ENCODE assay signal across 20 cellular contexts in the genomic region with DNA sequence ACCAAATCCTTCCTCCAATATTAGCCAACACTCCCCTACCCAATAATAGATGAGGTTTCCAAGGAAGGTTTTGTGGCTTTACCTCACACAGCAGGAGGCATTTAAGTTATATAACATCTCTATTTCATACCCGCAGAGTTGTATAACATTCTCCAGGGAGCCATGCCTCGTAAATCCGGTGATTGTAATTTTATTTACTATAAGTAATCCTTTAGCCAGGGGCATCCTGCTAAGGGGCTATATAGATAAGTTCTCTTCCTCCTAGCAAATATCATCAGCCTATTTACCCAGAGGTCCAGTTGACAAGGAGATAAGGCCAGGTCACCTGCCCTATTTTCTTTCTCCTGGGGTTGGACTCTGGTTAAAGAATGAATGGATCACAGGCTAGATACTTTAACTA.
A peak's percentile ranks its signal among the peaks of the same experiment; 100 is the strongest.
DNase-seq lines count a peak whose midpoint lies in the region; ATAC-seq and TF ChIP-seq lines count a peak whose summit lies in the region.
"Had no signal": no experiment of that assay in that cellular context is flagged by ENCODE, and none has a peak within 500 bp of the region (broad histone marks: within the 10 kb centered on the region; RNA-seq: fewer than 3 reads in every experiment).

No MANE protein-coding gene starts in this region.

- H3K9me3 Mint-ChIP-seq in effector memory CD8-positive, alpha-beta T cell: peaks cover 4 to 16% of the 10 kb centered on the region in 2 donors

- H3K36me3 ChIP-seq in SJCRH30 (no peaks in the 10 kb centered on the region), BE2C (no peaks in the 10 kb centered on the region)
- H3K36me3 ChIP-seq: BLaER1 treated with 17β-estradiol and CSF1 and Interleukin-3, amounts not matched to agents 10 nM and 100 nM; HAP-1 had no signal

- H3K4me1 ChIP-seq in SJCRH30: peaks cover 11% of the 10 kb centered on the region
- H3K4me1 ChIP-seq in BE2C: 0 out of 2 replicates have a peak, but pooled peaks cover 3% of the 10 kb centered on the region
- H3K4me1 ChIP-seq: BLaER1 treated with 17β-estradiol and CSF1 and Interleukin-3, amounts not matched to agents 10 nM and 100 nM; HAP-1 had no signal

- ATAC-seq in HG02852 (IDR thresholded peaks at IDR 0.05; ENCODE audit: unreplicated experiment) (no peak), GM18519 (IDR thresholded peaks at IDR 0.05; ENCODE audit: low FRiP score, unreplicated experiment) (no peak)
- no peak for ATAC-seq in effector memory CD8-positive, alpha-beta T cell (replicated peaks)
- ATAC-seq: GM12878, K562 had no signal

- H3K4me1 Mint-ChIP-seq in effector memory CD8-positive, alpha-beta T cell (ENCODE audit: low read depth in 2 of 2): no peaks in the 10 kb centered on the region
- H3K4me1 Mint-ChIP-seq: CD4-positive, CD25-positive, alpha-beta regulatory T cell had no signal

- H3K9me3 ChIP-seq in SJCRH30 (replicated peaks) (no peaks in the 10 kb centered on the region), BE2C (no peaks in the 10 kb centered on the region)
- H3K9me3 ChIP-seq: BLaER1 treated with 17β-estradiol and CSF1 and Interleukin-3, amounts not matched to agents 10 nM and 100 nM; HAP-1 had no signal

- DNase-seq in NCI-H748 (lab: John Stamatoyannopoulos, UW; ENCODE audit: unreplicated experiment) (peak; percentile 11), NCI-H748 treated with DMSO at 0.1 percent for 48 hours (lab: John Stamatoyannopoulos, UW) (no peak), LNCaP clone FGC (ENCODE audit: low read depth) (peak; percentile 2), SJCRH30 (peak; percentile 3 to 52), BE2C (no peak)
- DNase-seq in effector memory CD8-positive, alpha-beta T cell: no peak
- DNase-seq: AML-193; Calu3; CD4-positive, CD25-positive, alpha-beta regulatory T cell; DMS 273 treated with DMSO at 0.1 percent for 48 hours; DMS79; GOT3 had no signal

- no peak overlapping the region for H3K27ac ChIP-seq in SJCRH30
- H3K27ac ChIP-seq: 22Rv1; BLaER1 treated with 17β-estradiol and CSF1 and Interleukin-3, amounts not matched to agents 10 nM and 100 nM; HL-60 had no signal

- no peak overlapping the region for H3K27ac Mint-ChIP-seq in effector memory CD8-positive, alpha-beta T cell
- H3K27ac Mint-ChIP-seq: CD4-positive, CD25-positive, alpha-beta regulatory T cell had no signal

- H3K27me3 ChIP-seq in SJCRH30: no peaks in the 10 kb centered on the region
- no peaks in the 10 kb centered on the region for H3K27me3 ChIP-seq in BE2C
- H3K27me3 ChIP-seq: BLaER1 treated with 17β-estradiol and CSF1 and Interleukin-3, amounts not matched to agents 10 nM and 100 nM had no signal

- no peaks in the 10 kb centered on the region for H3K36me3 Mint-ChIP-seq in effector memory CD8-positive, alpha-beta T cell (ENCODE audit: insufficient read depth)
- H3K36me3 Mint-ChIP-seq: CD4-positive, CD25-positive, alpha-beta regulatory T cell had no signal

- TF ChIP-seq CTCF in LNCaP clone FGC (IDR thresholded peaks at IDR 0.05; ENCODE audit: control insufficient read depth, extremely low read depth, insufficient read depth) (no peak), BE2C (IDR thresholded peaks at IDR 0.05; ENCODE audit: low read depth, low read length) (no peak)

- no peaks in the 10 kb centered on the region for H3K27me3 Mint-ChIP-seq in effector memory CD8-positive, alpha-beta T cell
- H3K27me3 Mint-ChIP-seq: CD4-positive, CD25-positive, alpha-beta regulatory T cell had no signal

- H3K4me3 ChIP-seq in LNCaP clone FGC (ENCODE audit: low read depth, low read length) (no peak overlapping the region), SJCRH30 (no peak overlapping the region), BE2C (ENCODE audit: low read depth, low read length) (no peak overlapping the region)
- H3K4me3 ChIP-seq: BLaER1 treated with 17β-estradiol and CSF1 and Interleukin-3, amounts not matched to agents 10 nM and 100 nM; GM12878; HAP-1; K562 had no signal

- no peak overlapping the region for H3K4me3 Mint-ChIP-seq in effector memory CD8-positive, alpha-beta T cell
- H3K4me3 Mint-ChIP-seq: CD4-positive, CD25-positive, alpha-beta regulatory T cell had no signal

Comparison
In these comparisons a context has a peak if more than half of its experiments do, and no peak if none do; other contexts are left out.
1. DNase-seq: peak in NCI-H748 (single experiment), LNCaP clone FGC (single experiment) and SJCRH30 (2 of 2); none in NCI-H748 treated with DMSO at 0.1 percent for 48 hours (single experiment), BE2C (single experiment) and effector memory CD8-positive, alpha-beta T cell (0 of 3).